ENCODE assay signal across 9 cellular contexts in genomic region chr2:29841386-29842004, GRCh38.
A peak's percentile ranks its signal among the peaks of the same experiment; 100 is the strongest.
DNase-seq lines count a peak whose midpoint lies in the region; ATAC-seq and TF ChIP-seq lines count a peak whose summit lies in the region.
"Had no signal": no experiment of that assay in that cellular context is flagged by ENCODE, and none has a peak within 500 bp of the region (broad histone marks: within the 10 kb centered on the region; RNA-seq: fewer than 3 reads in every experiment).

No MANE protein-coding gene starts in this region.

- H3K4me1 Mint-ChIP-seq in nephron progenitor cell: no peaks in the 10 kb centered on the region

- peaks cover 22% of the 10 kb centered on the region for H3K27me3 Mint-ChIP-seq in nephron progenitor cell (ENCODE audit: low read depth, poor library complexity)

- DNase-seq in NCI-H1092 treated with DMSO at 0.1 percent for 48 hours (lab: John Stamatoyannopoulos, UW): peak; percentile 21
- DNase-seq in NCI-H1092 (lab: John Stamatoyannopoulos, UW): no peak
- peak; percentile 25 for DNase-seq in HPDE6-E6E7 (ENCODE audit: extremely low spot score)
- peak; percentile 60 for DNase-seq in SK-N-DZ (ENCODE audit: low spot score)
- peak; percentile 34 for DNase-seq in epithelial cell of esophagus (ENCODE audit: low read depth)
- peak; percentile 47 for DNase-seq in nephron progenitor cell
- no peak for DNase-seq in aorta
- no peak for DNase-seq in 8988T

- no peak overlapping the region for H3K27ac ChIP-seq in aorta (ENCODE audit: low read depth in 1 of 2, low read length in 2 of 2)
- H3K27ac ChIP-seq: neutrophil had no signal

- H3K4me1 ChIP-seq in aorta (ENCODE audit: control insufficient read depth in 1 of 2, insufficient read depth in 2 of 2, low read length in 2 of 2): peaks cover 0 to 2% of the 10 kb centered on the region in 2 donors

- H3K4me3 ChIP-seq in epithelial cell of esophagus (ENCODE audit: low read length) (no peak overlapping the region), aorta (ENCODE audit: low read length in 2 of 2) (no peak overlapping the region)

- no peaks in the 10 kb centered on the region for H3K27me3 ChIP-seq in aorta (ENCODE audit: control insufficient read depth in 1 of 2, insufficient read depth in 2 of 2, low read length in 1 of 2)

- no peak overlapping the region for H3K4me3 Mint-ChIP-seq in nephron progenitor cell

- H3K36me3 ChIP-seq in aorta (ENCODE audit: control insufficient read depth in 1 of 2, insufficient read depth in 2 of 2, low read length in 1 of 2): no peaks in the 10 kb centered on the region
- H3K36me3 ChIP-seq: neutrophil had no signal

- ATAC-seq in aorta (ENCODE audit: low FRiP score): no peak

- H3K9me3 Mint-ChIP-seq in nephron progenitor cell: peaks cover 18% of the 10 kb centered on the region

- peaks cover 3% of the 10 kb centered on the region for H3K9me3 ChIP-seq in aorta (ENCODE audit: control insufficient read depth, low read length)
- H3K9me3 ChIP-seq: neutrophil had no signal

- WGBS in aorta, 2 donors: 32 to 39% methylated on average over 6 of the region's 6 CpGs

- no peak overlapping the region for H3K27ac Mint-ChIP-seq in nephron progenitor cell

- intact Hi-C loops in aorta (cut with DNase I): loop anchor here in 1 of 2 donors (2.0 kb wide), 2 partner anchors 533 to 883 kb away; no protein-coding TSS in a partner anchor

- TF ChIP-seq CTCF in epithelial cell of esophagus (IDR thresholded peaks at IDR 0.05; ENCODE audit: insufficient read depth, low read depth, low read length, missing control alignments) (peak; percentile 99), nephron progenitor cell (IDR thresholded peaks at IDR 0.05) (peak; percentile 88)

- H3K36me3 Mint-ChIP-seq in nephron progenitor cell (ENCODE audit: low read depth): no peaks in the 10 kb centered on the region

Comparison
In these comparisons a context has a peak if more than half of its experiments do, and no peak if none do; other contexts are left out.
1. DNase-seq: peak in NCI-H1092 treated with DMSO at 0.1 percent for 48 hours (single experiment), HPDE6-E6E7 (single experiment), SK-N-DZ (single experiment), epithelial cell of esophagus (single experiment) and nephron progenitor cell (single experiment); none in NCI-H1092 (single experiment), aorta (0 of 2) and 8988T (single experiment).